ENCODE assay signal across 8 cellular contexts in the genomic region with DNA sequence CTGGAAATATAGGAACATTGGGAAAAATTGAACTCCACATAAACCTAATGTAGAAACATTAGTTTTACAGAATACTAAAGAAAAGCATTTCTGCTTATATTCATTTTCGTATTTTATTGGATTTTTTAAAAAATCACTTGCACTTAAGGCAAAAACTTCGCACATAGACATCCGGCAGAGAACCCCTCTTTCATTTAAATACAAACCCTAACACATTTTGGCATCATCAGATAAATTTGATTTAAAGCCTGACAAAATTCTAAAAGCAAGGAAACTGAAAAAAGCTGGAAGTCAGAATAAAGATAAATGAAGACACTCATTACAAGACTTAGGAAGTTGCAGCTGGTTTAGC. TPM values are rescaled to one million over a fixed set of nuclear protein-coding genes. Genes with fewer than 3 reads are reported as not detected.
DNase-seq lines count a peak whose midpoint lies in the region; ATAC-seq and TF ChIP-seq lines count a peak whose summit lies in the region.

No MANE protein-coding gene starts in this region.

- H3K79me2 ChIP-seq in SU-DHL-6 (ENCODE audit: insufficient read depth, low read length) = peaks cover 31% of the 10 kb centered on the region

- peaks cover 9% of the 10 kb centered on the region for H3F3A ChIP-seq in SU-DHL-6 (ENCODE audit: insufficient read depth)

- H3K27ac ChIP-seq in SU-DHL-6 (ENCODE audit: low read depth, low read length) (no peak overlapping the region), suprapubic skin (no peak overlapping the region)

- TF ChIP-seq CTCF in SU-DHL-6 (IDR thresholded peaks at IDR 0.05; ENCODE audit: insufficient read depth, low read length, poor library complexity, severe bottlenecking) (no peak), suprapubic skin (IDR thresholded peaks at IDR 0.05) (no peak)

- H3K9me3 ChIP-seq in SU-DHL-6 (ENCODE audit: insufficient read depth, low read length) = no peaks in the 10 kb centered on the region
- no peaks in the 10 kb centered on the region for H3K9me3 ChIP-seq in suprapubic skin

- no peaks in the 10 kb centered on the region for H3K36me3 Mint-ChIP-seq in activated T-cell treated with anti-CD3 and anti-CD28 coated beads, Interleukin-2, amount 50 U/mL, for 72 hours (ENCODE audit: insufficient read depth in 2 of 2)
- H3K36me3 Mint-ChIP-seq in immature natural killer cell = peaks cover 0 to 5% (median 0%) of the 10 kb centered on the region in 3 donors

- H4K20me1 ChIP-seq in SU-DHL-6 (ENCODE audit: low read depth, low read length) = no peaks in the 10 kb centered on the region

- peaks cover 20% of the 10 kb centered on the region for H3K4me1 ChIP-seq in suprapubic skin

- H3K4me3 ChIP-seq in SU-DHL-6 (ENCODE audit: insufficient read depth, low read length, poor library complexity, severe bottlenecking) (peak overlapping the region; percentile 98), suprapubic skin (peak overlapping the region; percentile 85)

- no peak for DNase-seq in activated T-cell treated with anti-CD3 and anti-CD28 coated beads, Interleukin-2, amount 50 U/mL, for 72 hours
- DNase-seq in activated T-cell treated with anti-CD3 and anti-CD28 coated beads for 4 hours (no peak), immature natural killer cell (no peak), suprapubic skin (ENCODE audit: low spot score in 2 of 2) (no peak), NCI-H510A treated with DMSO at 0.1 percent for 48 hours (lab: John Stamatoyannopoulos, UW) (no peak), NCI-H446 treated with DMSO at 0.1 percent for 48 hours (lab: John Stamatoyannopoulos, UW) (no peak), NCI-H748 treated with DMSO at 0.1 percent for 48 hours (lab: John Stamatoyannopoulos, UW) (no peak)

- peak overlapping the region; percentile 96 for H3K27ac Mint-ChIP-seq in activated T-cell treated with anti-CD3 and anti-CD28 coated beads, Interleukin-2, amount 50 U/mL, for 72 hours
- peak overlapping the region; percentile 94 to 98 (median 96) for H3K27ac Mint-ChIP-seq in immature natural killer cell

- peak overlapping the region; percentile 86 for H3K4me2 ChIP-seq in SU-DHL-6 (ENCODE audit: low read depth, low read length, poor library complexity, severe bottlenecking)

- no peak for TF ChIP-seq POLR2A in suprapubic skin (IDR thresholded peaks at IDR 0.05)

- no peaks in the 10 kb centered on the region for H3K36me3 ChIP-seq in SU-DHL-6 (ENCODE audit: low read length)
- no peaks in the 10 kb centered on the region for H3K36me3 ChIP-seq in suprapubic skin

- no peaks in the 10 kb centered on the region for H3K27me3 Mint-ChIP-seq in activated T-cell treated with anti-CD3 and anti-CD28 coated beads, Interleukin-2, amount 50 U/mL, for 72 hours (ENCODE audit: low read depth)
- H3K27me3 Mint-ChIP-seq in immature natural killer cell (ENCODE audit: low read depth in 3 of 3) = peaks cover 3 to 5% (median 3%) of the 10 kb centered on the region in 3 donors

- no peaks in the 10 kb centered on the region for H3K9me2 ChIP-seq in SU-DHL-6 (replicated peaks; ENCODE audit: insufficient read depth, low read length)

- no peaks in the 10 kb centered on the region for H3K27me3 ChIP-seq in SU-DHL-6 (ENCODE audit: low read length)
- no peaks in the 10 kb centered on the region for H3K27me3 ChIP-seq in suprapubic skin

- peak overlapping the region; percentile 82 for H3K9ac ChIP-seq in SU-DHL-6 (ENCODE audit: low read length)

- peak overlapping the region; percentile 95 to 97 for H3K4me3 Mint-ChIP-seq in activated T-cell treated with anti-CD3 and anti-CD28 coated beads, Interleukin-2, amount 50 U/mL, for 72 hours
- H3K4me3 Mint-ChIP-seq in immature natural killer cell = peak overlapping the region; percentile 95 to 98 (median 97)

- H3K4me1 Mint-ChIP-seq in activated T-cell treated with anti-CD3 and anti-CD28 coated beads, Interleukin-2, amount 50 U/mL, for 72 hours (ENCODE audit: low read depth) = peaks cover 40% of the 10 kb centered on the region
- peaks cover 32 to 51% of the 10 kb centered on the region in 2 donors for H3K4me1 Mint-ChIP-seq in immature natural killer cell

- TF ChIP-seq EP300 in suprapubic skin (IDR thresholded peaks at IDR 0.05) = no peak

- H2AFZ ChIP-seq in SU-DHL-6 (ENCODE audit: low read depth, low read length, severe bottlenecking) = peak overlapping the region; percentile 96

- WGBS in suprapubic skin = 68% methylated on average over 3 of the region's 3 CpGs

- ATAC-seq in activated T-cell treated with anti-CD3 and anti-CD28 coated beads, Interleukin-2, amount 50 U/mL, for 72 hours (replicated peaks in 1 of 2) = no peak

- no peaks in the 10 kb centered on the region for H3K9me3 Mint-ChIP-seq in activated T-cell treated with anti-CD3 and anti-CD28 coated beads, Interleukin-2, amount 50 U/mL, for 72 hours
- H3K9me3 Mint-ChIP-seq in immature natural killer cell = no peaks in the 10 kb centered on the region

RNA-seq across cellular contexts. Expression of a gene that starts 0.4 kb away (rescaled TPM):
- total RNA-seq in activated T-cell treated with anti-CD3 and anti-CD28 coated beads, Interleukin-2, amount 50 U/mL, for 72 hours = 10 to 100 TPM; 74.1 to 76.3 TPM
- 10 to 100 TPM; 24.2 to 50.1 (median 30.1) TPM for polyA plus RNA-seq in immature natural killer cell
- 100 to 1,000 TPM in 1 of 4 donors, 10 to 100 TPM in 3; 60.0 to 187 (median 80.1) TPM for total RNA-seq in suprapubic skin
